ENCODE assay signal across 1 cellular context in genomic region chrX:12955882-12956703, GRCh38.
TF ChIP-seq lines count a peak whose summit lies in the region.

No MANE protein-coding gene starts in this region.

TF ChIP-seq in SK-N-SH treated with all-trans-retinoic acid at 6 μM for 48 hours, 23 proteins besides CTCF, POLR2A, EP300 and RAD21 (continued from another document):
- TF ChIP-seq TSHZ2 (CRISPR knock-in tag; IDR thresholded peaks at IDR 0.05) (no peak), ZFP3 (CRISPR knock-in tag; IDR thresholded peaks at IDR 0.05) (no peak), ZNF8 (CRISPR knock-in tag; IDR thresholded peaks at IDR 0.05) (no peak), ISL1 (CRISPR knock-in tag; IDR thresholded peaks at IDR 0.05) (no peak)
